8 cellular contexts compared by ENCODE assay signal in genomic region chr10:30359373-30360206, GRCh38.
DNase-seq lines count a peak whose midpoint lies in the region; ATAC-seq lines count a peak whose summit lies in the region.

No MANE protein-coding gene starts in this region.

- DNase-seq in NCI-H524 (lab: John Stamatoyannopoulos, UW): peak; percentile 14 to 28
- DNase-seq in NCI-H524 treated with DMSO at 0.1 percent for 48 hours (lab: John Stamatoyannopoulos, UW): no peak
- peak; percentile 51 for DNase-seq in NCI-H2227 (lab: John Stamatoyannopoulos, UW; ENCODE audit: unreplicated experiment)
- DNase-seq in activated CD4-positive, alpha-beta T cell treated with anti-CD3 and anti-CD28 coated beads, Interleukin-2, amount 50 U/mL, for 1 hour: peak; percentile 59
- peak; percentile 44 for DNase-seq in effector CD4-positive, alpha-beta T cell
- peak; percentile 65 to 69 for DNase-seq in memory B cell (ENCODE audit: low spot score in 2 of 2)
- peak; percentile 82 for DNase-seq in stimulated activated CD8-positive, alpha-beta memory T cell treated with anti-CD3 and anti-CD28 coated beads, Interleukin-4, amount 100 ng/mL, for 48 hours

- H3K27ac Mint-ChIP-seq in memory B cell: no peak overlapping the region

- no peaks in the 10 kb centered on the region for H3K36me3 Mint-ChIP-seq in memory B cell

- peak; percentile 93 for ATAC-seq in HG02642 (IDR thresholded peaks at IDR 0.05; ENCODE audit: poor library complexity, unreplicated experiment)
- peak; percentile 93 for ATAC-seq in memory B cell (ENCODE audit: low read depth)

- H3K27me3 Mint-ChIP-seq in memory B cell: peaks cover 19% of the 10 kb centered on the region

- H3K9me3 Mint-ChIP-seq in memory B cell: no peaks in the 10 kb centered on the region

- H3K4me3 Mint-ChIP-seq in memory B cell: no peak overlapping the region

- peaks cover 6% of the 10 kb centered on the region for H3K4me1 Mint-ChIP-seq in memory B cell
